20 cellular contexts compared by ENCODE assay signal in genomic region chr14:67555518-67556090, GRCh38. TPM values are rescaled to one million over a fixed set of nuclear protein-coding genes. Genes with fewer than 3 reads are reported as not detected.
DNase-seq lines count a peak whose midpoint lies in the region; ATAC-seq and TF ChIP-seq lines count a peak whose summit lies in the region.
"Had no signal": no experiment of that assay in that cellular context is flagged by ENCODE, and none has a peak within 500 bp of the region (broad histone marks: within the 10 kb centered on the region; RNA-seq: fewer than 3 reads in every experiment).

No MANE protein-coding gene starts in this region.

- H2BK12ac ChIP-seq in mesenchymal stem cell (ENCODE audit: low read length in 2 of 2), result no peak overlapping the region

- intact Hi-C loops in upper lobe of right lung (cut with DNase I), result no loop called here

- no peak overlapping the region for H3K4me2 ChIP-seq in mesenchymal stem cell (ENCODE audit: low read length, poor library complexity, severe bottlenecking)

- peak; percentile 17 for DNase-seq in DMS53 (lab: John Stamatoyannopoulos, UW)
- no peak for DNase-seq in DMS53 treated with DMSO at 0.1 percent for 48 hours (lab: John Stamatoyannopoulos, UW; ENCODE audit: unreplicated experiment)
- DNase-seq in NCI-H524 treated with DMSO at 0.1 percent for 48 hours (lab: John Stamatoyannopoulos, UW), result peak; percentile 60
- DNase-seq in mesenchymal stem cell, result no peak
- DNase-seq in upper lobe of right lung, result peak; percentile 70
- no peak for DNase-seq in T-cell
- DNase-seq in UCSD-AML1 (lab: John Stamatoyannopoulos, UW; ENCODE audit: unreplicated experiment), result no peak
- no peak for DNase-seq in stimulated activated naive CD4-positive, alpha-beta T cell (lab: John Stamatoyannopoulos, UW)
- DNase-seq: COR-L47, HCEC 1CT, Karpas-422, NCI-H1417 treated with DMSO at 0.1 percent for 48 hours, NCI-H1930, NCI-H2171, NCI-H748 treated with DMSO at 0.1 percent for 48 hours, SHP77 had no signal

- no peaks in the 10 kb centered on the region for H3K9me3 ChIP-seq in mesenchymal stem cell (ENCODE audit: control insufficient read depth, low read length)
- H3K9me3 ChIP-seq in upper lobe of right lung, result no peaks in the 10 kb centered on the region

- WGBS in mesenchymal stem cell, result 77% methylated on average over 8 of the region's 11 CpGs

- H3K4me1 Mint-ChIP-seq in T-cell, result no peaks in the 10 kb centered on the region
- H3K4me1 Mint-ChIP-seq: IgD-negative memory B cell had no signal

- H2BK15ac ChIP-seq in mesenchymal stem cell (ENCODE audit: low read depth, poor library complexity, severe bottlenecking), result no peak overlapping the region

- H3K27ac ChIP-seq in mesenchymal stem cell (ENCODE audit: low read length, poor library complexity, severe bottlenecking), result no peak overlapping the region
- no peak overlapping the region for H3K27ac ChIP-seq in upper lobe of right lung
- H3K27ac ChIP-seq: 22Rv1, HL-60, SK-N-MC had no signal

- peaks cover 0 to 1% of the 10 kb centered on the region in 2 donors for H3K27me3 Mint-ChIP-seq in T-cell
- H3K27me3 Mint-ChIP-seq: IgD-negative memory B cell had no signal

- H3K9ac ChIP-seq in mesenchymal stem cell (ENCODE audit: low read length), result no peak overlapping the region

- H2BK120ac ChIP-seq in mesenchymal stem cell (ENCODE audit: low read depth, low read length), result no peak overlapping the region

- no peaks in the 10 kb centered on the region for H3K36me3 Mint-ChIP-seq in T-cell

- H3K4me1 ChIP-seq in mesenchymal stem cell (ENCODE audit: control insufficient read depth, insufficient read depth, low read depth, low read length), result peaks cover 14% of the 10 kb centered on the region
- H3K4me1 ChIP-seq in upper lobe of right lung, result no peaks in the 10 kb centered on the region

- no peak overlapping the region for H4K91ac ChIP-seq in mesenchymal stem cell (ENCODE audit: low read length)

- no peak overlapping the region for H2BK5ac ChIP-seq in mesenchymal stem cell (ENCODE audit: low read depth, low read length, poor library complexity, severe bottlenecking)

- H3K27ac Mint-ChIP-seq in T-cell, result no peak overlapping the region
- H3K27ac Mint-ChIP-seq: IgD-negative memory B cell had no signal

- no peak for TF ChIP-seq CTCF in upper lobe of right lung (IDR thresholded peaks at IDR 0.05)

- H3K4me3 ChIP-seq in mesenchymal stem cell (ENCODE audit: insufficient read depth in 1 of 2, low read depth in 1 of 2, low read length in 2 of 2), result no peak overlapping the region
- no peak overlapping the region for H3K4me3 ChIP-seq in upper lobe of right lung
- H3K4me3 ChIP-seq: SK-N-MC had no signal

- H4K8ac ChIP-seq in mesenchymal stem cell (ENCODE audit: low read length), result no peak overlapping the region

- no peak overlapping the region for H2AFZ ChIP-seq in mesenchymal stem cell (ENCODE audit: low read depth, low read length)

- no peaks in the 10 kb centered on the region for H3K9me3 Mint-ChIP-seq in T-cell
- H3K9me3 Mint-ChIP-seq: IgD-negative memory B cell had no signal

- H3K23ac ChIP-seq in mesenchymal stem cell (ENCODE audit: low read length in 2 of 2), result no peak overlapping the region

- H3K18ac ChIP-seq in mesenchymal stem cell (ENCODE audit: low read depth in 1 of 2, low read length in 2 of 2), result no peak overlapping the region

- H3K4ac ChIP-seq in mesenchymal stem cell (ENCODE audit: low read depth in 1 of 2, low read length in 2 of 2), result no peak overlapping the region

- no peak overlapping the region for H3K4me3 Mint-ChIP-seq in T-cell

- ATAC-seq in upper lobe of right lung (peak; percentile 84), T-cell (replicated peaks in 1 of 4) (no peak)

- no peaks in the 10 kb centered on the region for H3K79me1 ChIP-seq in mesenchymal stem cell (replicated peaks; ENCODE audit: low read length, poor library complexity, severe bottlenecking)

- no peak overlapping the region for H3K14ac ChIP-seq in mesenchymal stem cell (ENCODE audit: low read length in 2 of 2)

- H2AK5ac ChIP-seq in mesenchymal stem cell (ENCODE audit: low read length, severe bottlenecking), result peak overlapping the region; percentile 50

- H3K36me3 ChIP-seq in mesenchymal stem cell (ENCODE audit: control insufficient read depth in 1 of 2, insufficient read depth in 2 of 2, low read depth in 1 of 2, low read length in 2 of 2), result peaks cover 0 to 9% of the 10 kb centered on the region in 2 experiments
- no peaks in the 10 kb centered on the region for H3K36me3 ChIP-seq in upper lobe of right lung

- CTCF ChIA-PET in T-cell (lab: Charles Lee), result interaction anchor here (0.7 to 0.9 kb wide), 2 partner anchors 29 to 128 kb away, joined by 3 read pairs; no protein-coding TSS in a partner anchor

- POLR2A ChIA-PET in T-cell (lab: Charles Lee), result no interaction called here

- H3K27me3 ChIP-seq in mesenchymal stem cell (ENCODE audit: control insufficient read depth in 1 of 2, insufficient read depth in 1 of 2, low read length in 2 of 2) (peaks cover 0 to 23% of the 10 kb centered on the region in 2 experiments), upper lobe of right lung (no peaks in the 10 kb centered on the region)

RNA-seq across cellular contexts. Expression of gene PLEKHH1, which starts 22.5 kb away (rescaled TPM):
- polyA plus RNA-seq in mesenchymal stem cell (2013, experiment 1 of 2), result 0.41 TPM
- 0.44 TPM for polyA plus RNA-seq in mesenchymal stem cell (2013, experiment 2 of 2)
- total RNA-seq in upper lobe of right lung, result 2.3 TPM
- total RNA-seq in T-cell, result 1 to 10 TPM in 1 of 5 donors, under 1 TPM in 4; 0.20 to 1.0 (median 0.58) TPM
- polyA plus RNA-seq: IgD-negative memory B cell had no signal

RNA-seq across cellular contexts. Expression of gene PIGH, which starts 44.5 kb away (rescaled TPM):
- polyA plus RNA-seq in mesenchymal stem cell (2013, experiment 1 of 2), result 11.4 TPM
- polyA plus RNA-seq in mesenchymal stem cell (2013, experiment 2 of 2), result 11.8 TPM
- total RNA-seq in upper lobe of right lung, result 24.2 TPM
- total RNA-seq in T-cell, result 10 to 100 TPM; 28.7 to 46.8 (median 35.1) TPM

Comparison
In these comparisons a context has a peak if more than half of its experiments do, and no peak if none do; other contexts are left out.
1. DNase-seq: peak in DMS53 (single experiment), NCI-H524 treated with DMSO at 0.1 percent for 48 hours (single experiment) and upper lobe of right lung (single experiment); none in DMS53 treated with DMSO at 0.1 percent for 48 hours (single experiment), mesenchymal stem cell (single experiment), T-cell (0 of 34), UCSD-AML1 (single experiment) and stimulated activated naive CD4-positive, alpha-beta T cell (0 of 6).